15 cellular contexts compared by ENCODE assay signal in the genomic region with DNA sequence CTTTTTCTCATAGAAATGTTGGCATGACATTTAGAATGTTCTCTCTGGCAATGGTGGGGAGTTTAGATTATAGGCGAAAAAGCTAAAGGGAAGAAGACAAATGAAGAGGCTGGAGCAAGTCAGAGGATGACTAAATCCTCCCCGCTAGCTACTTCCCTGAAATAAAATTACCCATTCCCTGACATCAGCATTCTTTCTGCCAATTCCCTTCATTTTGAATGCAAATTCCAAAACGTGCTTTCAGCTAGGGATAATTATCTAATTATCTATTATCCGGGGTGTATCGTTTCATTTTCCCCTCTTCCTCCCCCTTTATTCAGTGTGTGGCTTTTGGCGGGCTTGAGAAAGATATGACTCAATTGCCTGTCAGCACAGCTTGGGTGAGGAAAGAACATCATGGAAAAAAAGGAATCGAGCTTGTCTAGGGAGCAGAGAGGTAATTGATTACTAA.
DNase-seq lines count a peak whose midpoint lies in the region; ATAC-seq and TF ChIP-seq lines count a peak whose summit lies in the region.
"Had no signal": no experiment of that assay in that cellular context is flagged by ENCODE, and none has a peak within 500 bp of the region (broad histone marks: within the 10 kb centered on the region; RNA-seq: fewer than 3 reads in every experiment).

No MANE protein-coding gene starts in this region.

- peaks cover 27% of the 10 kb centered on the region for H3K4me1 ChIP-seq in A673 (ENCODE audit: insufficient read depth, low read length, poor library complexity, severe bottlenecking)
- no peaks in the 10 kb centered on the region for H3K4me1 ChIP-seq in effector memory CD4-positive, alpha-beta T cell (ENCODE audit: control insufficient read depth, insufficient read depth, low read length, poor library complexity, severe bottlenecking)
- H3K4me1 ChIP-seq: BLaER1, upper lobe of left lung had no signal

- no peak for ATAC-seq in GM19452 (IDR thresholded peaks at IDR 0.05; ENCODE audit: unreplicated experiment)

- no peaks in the 10 kb centered on the region for H3K9me3 Mint-ChIP-seq in endothelial cell (ENCODE audit: unreplicated experiment)

- POLR2A ChIA-PET in A673 (lab: Charles Lee; ENCODE audit: low non-redundant PET), result no interaction called here

- no peak overlapping the region for H3K9ac ChIP-seq in SK-N-MC (ENCODE audit: insufficient read length)
- H3K9ac ChIP-seq: BLaER1 had no signal

- no peak for TF ChIP-seq CTCF in A673 (conservative IDR thresholded peaks at IDR 0.05; ENCODE audit: low read depth, low read length)
- TF ChIP-seq CTCF in endothelial cell (IDR thresholded peaks at IDR 0.05; ENCODE audit: unreplicated experiment), result no peak

- no peaks in the 10 kb centered on the region for H3K9me3 ChIP-seq in A673 (ENCODE audit: low read depth, low read length, poor library complexity, severe bottlenecking)
- H3K9me3 ChIP-seq in SK-N-MC (ENCODE audit: low read depth, low read length), result no peaks in the 10 kb centered on the region
- no peaks in the 10 kb centered on the region for H3K9me3 ChIP-seq in effector memory CD4-positive, alpha-beta T cell (ENCODE audit: control insufficient read depth, low read length)
- H3K9me3 ChIP-seq: BLaER1, upper lobe of left lung had no signal

- no peak overlapping the region for H3K4me3 Mint-ChIP-seq in endothelial cell (ENCODE audit: unreplicated experiment)
- H3K4me3 Mint-ChIP-seq: nephron had no signal

- H3K36me3 ChIP-seq in A673 (ENCODE audit: insufficient read depth, low read length, poor library complexity, severe bottlenecking) (no peaks in the 10 kb centered on the region), SK-N-MC (ENCODE audit: insufficient read depth, low read length) (no peaks in the 10 kb centered on the region)
- H3K36me3 ChIP-seq in effector memory CD4-positive, alpha-beta T cell (ENCODE audit: control insufficient read depth, insufficient read depth, low read length), result no peaks in the 10 kb centered on the region
- H3K36me3 ChIP-seq: BLaER1, upper lobe of left lung had no signal

- CTCF ChIA-PET in A673 (lab: Charles Lee), result no interaction called here

- H3K27ac ChIP-seq in A673 (ENCODE audit: low read depth, low read length, poor library complexity, severe bottlenecking) (peak overlapping the region; percentile 87), SK-N-MC (no peak overlapping the region)
- no peak overlapping the region for H3K27ac ChIP-seq in effector memory CD4-positive, alpha-beta T cell (ENCODE audit: insufficient read depth, low read length, poor library complexity, severe bottlenecking)
- H3K27ac ChIP-seq: BLaER1, upper lobe of left lung had no signal

- peak overlapping the region; percentile 8 for H3K4me3 ChIP-seq in A673 (ENCODE audit: low read depth, low read length, poor library complexity, severe bottlenecking)
- peak overlapping the region; percentile 56 for H3K4me3 ChIP-seq in SK-N-MC
- H3K4me3 ChIP-seq in effector memory CD4-positive, alpha-beta T cell (ENCODE audit: insufficient read depth, low read depth, low read length, poor library complexity, severe bottlenecking), result no peak overlapping the region
- H3K4me3 ChIP-seq: BLaER1, upper lobe of left lung had no signal

- peaks cover under 1% of the 10 kb centered on the region for H3K27me3 Mint-ChIP-seq in endothelial cell (ENCODE audit: unreplicated experiment)

- H3K36me3 Mint-ChIP-seq in endothelial cell (ENCODE audit: low read depth, unreplicated experiment), result no peaks in the 10 kb centered on the region

- DNase-seq in A673 (ENCODE audit: low spot score) (peak; percentile 95), HCEC 1CT (peak; percentile 88), SK-N-MC (ENCODE audit: low read depth, low spot score) (peak; percentile 48), fibroblast of peridontal ligament (ENCODE audit: extremely low read depth) (peak; percentile 97), DMS114 treated with DMSO at 0.1 percent for 48 hours (lab: John Stamatoyannopoulos, UW; ENCODE audit: unreplicated experiment) (no peak), endothelial cell (ENCODE audit: low spot score) (no peak)
- no peak for DNase-seq in effector memory CD4-positive, alpha-beta T cell
- DNase-seq: amygdala; GDM1; NCI-H2081; stimulated activated CD4-positive, alpha-beta T cell treated with anti-CD3 and anti-CD28 coated beads, Interleukin-12 subunit alpha, Interleukin-12 subunit beta, amount 100 ng/mL, for 4 hours; upper lobe of left lung had no signal

- no peak overlapping the region for H3K27ac Mint-ChIP-seq in endothelial cell (ENCODE audit: unreplicated experiment)
- H3K27ac Mint-ChIP-seq: nephron had no signal

- intact Hi-C loops in A673 (cut with micrococcal nuclease; ENCODE audit: unreplicated experiment), result loop anchor here (5.0 kb wide), 1 partner anchor 57 kb away; no protein-coding TSS in a partner anchor

- peaks cover 9% of the 10 kb centered on the region for H3K4me1 Mint-ChIP-seq in endothelial cell (ENCODE audit: unreplicated experiment)
- H3K4me1 Mint-ChIP-seq: nephron had no signal

- H3K27me3 ChIP-seq in A673 (replicated peaks; ENCODE audit: insufficient read depth, low read depth, low read length, poor library complexity), result no peaks in the 10 kb centered on the region
- H3K27me3 ChIP-seq in effector memory CD4-positive, alpha-beta T cell (replicated peaks; ENCODE audit: control insufficient read depth, insufficient read depth, low read length, poor library complexity, severe bottlenecking), result no peaks in the 10 kb centered on the region
- H3K27me3 ChIP-seq: BLaER1, upper lobe of left lung had no signal

- BruUV-seq in A673 (replicated peaks; lab: Mats Ljungman, UMichigan), result no TSS peak

Comparison
In these comparisons a context has a peak if more than half of its experiments do, and no peak if none do; other contexts are left out.
1. DNase-seq: peak in A673 (single experiment), HCEC 1CT (single experiment), SK-N-MC (single experiment) and fibroblast of peridontal ligament (single experiment); none in DMS114 treated with DMSO at 0.1 percent for 48 hours (single experiment), effector memory CD4-positive, alpha-beta T cell (0 of 3) and endothelial cell (single experiment).